ENCODE assay signal across 2 cellular contexts in genomic region chrX:131084145-131084544, GRCh38.
TF ChIP-seq lines count a peak whose summit lies in the region.

No MANE protein-coding gene starts in this region.

TF ChIP-seq in GM23338, 12 proteins besides CTCF, POLR2A, EP300 and RAD21:
- TF ChIP-seq EZH2 (IDR thresholded peaks at IDR 0.05; ENCODE audit: low read depth, unreplicated experiment) (peak; percentile 44), ZNF331 (CRISPR knock-in tag; IDR thresholded peaks at IDR 0.05; ENCODE audit: low read depth) (no peak)

TF ChIP-seq in IMR-90, 13 proteins besides CTCF, POLR2A, EP300 and RAD21:
- TF ChIP-seq MAZ (IDR thresholded peaks at IDR 0.05; ENCODE audit: borderline replicate concordance, low read depth, low read length), result no peak
- TF ChIP-seq CEBPB (IDR thresholded peaks at IDR 0.05; ENCODE audit: low read depth, low read length), result peak; percentile 40; the same call in 1 of the 2 replicates
- no peak for TF ChIP-seq ELK1 (IDR thresholded peaks at IDR 0.05; ENCODE audit: borderline replicate concordance, low read depth, low read length)
- TF ChIP-seq RFX5 (IDR thresholded peaks at IDR 0.05; ENCODE audit: low read depth, low read length), result no peak
